1 cellular context compared by ENCODE assay signal in the genomic region with DNA sequence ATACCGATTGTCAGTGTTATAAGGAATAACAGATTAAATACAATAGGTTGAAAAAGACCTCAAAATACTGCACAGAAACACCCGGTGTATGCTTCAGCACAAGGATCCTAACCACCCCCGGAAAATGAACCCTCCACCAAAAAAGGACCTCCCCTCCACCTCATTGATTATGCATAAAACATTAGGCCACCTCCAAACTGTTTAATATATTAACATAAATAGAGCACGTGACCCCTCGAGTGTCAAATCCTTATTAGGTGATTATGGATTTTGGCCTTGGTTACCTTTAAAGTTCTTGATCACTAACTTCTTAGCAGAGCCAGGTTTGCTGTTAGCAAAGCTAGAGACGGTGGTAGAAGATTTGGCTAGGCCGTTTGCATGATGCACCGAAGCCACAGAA.
TF ChIP-seq lines count a peak whose summit lies in the region.

No MANE protein-coding gene starts in this region.

TF ChIP-seq in GM12878, 131 proteins besides CTCF, POLR2A, EP300 and RAD21 (continued from another document):
- TF ChIP-seq, protein P1, sequence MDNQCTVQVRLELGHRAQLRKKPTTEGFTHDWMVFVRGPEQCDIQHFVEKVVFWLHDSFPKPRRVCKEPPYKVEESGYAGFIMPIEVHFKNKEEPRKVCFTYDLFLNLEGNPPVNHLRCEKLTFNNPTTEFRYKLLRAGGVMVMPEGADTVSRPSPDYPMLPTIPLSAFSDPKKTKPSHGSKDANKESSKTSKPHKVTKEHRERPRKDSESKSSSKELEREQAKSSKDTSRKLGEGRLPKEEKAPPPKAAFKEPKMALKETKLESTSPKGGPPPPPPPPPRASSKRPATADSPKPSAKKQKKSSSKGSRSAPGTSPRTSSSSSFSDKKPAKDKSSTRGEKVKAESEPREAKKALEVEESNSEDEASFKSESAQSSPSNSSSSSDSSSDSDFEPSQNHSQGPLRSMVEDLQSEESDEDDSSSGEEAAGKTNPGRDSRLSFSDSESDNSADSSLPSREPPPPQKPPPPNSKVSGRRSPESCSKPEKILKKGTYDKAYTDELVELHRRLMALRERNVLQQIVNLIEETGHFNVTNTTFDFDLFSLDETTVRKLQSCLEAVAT (IDR thresholded peaks at IDR 0.05) = no peak
- no peak for TF ChIP-seq ZNF207 (IDR thresholded peaks at IDR 0.05; ENCODE audit: borderline replicate concordance)
- no peak for TF ChIP-seq EZH2 (IDR thresholded peaks at IDR 0.05; ENCODE audit: borderline replicate concordance, control insufficient read depth, low read depth, low read length)
- peak in 1 of 2 experiments; percentile 59; a peak in 1 of 4 replicates for TF ChIP-seq BHLHE40 (IDR thresholded peaks at IDR 0.05; ENCODE audit: borderline replicate concordance in 1 of 2, low read depth in 2 of 2, low read length in 1 of 2)
- peak; percentile 33; the same call in 1 of the 3 replicates for TF ChIP-seq POU2F2 (IDR thresholded peaks at IDR 0.05; ENCODE audit: borderline replicate concordance, low read depth, low read length)
- no peak for TF ChIP-seq NR2F1 (conservative IDR thresholded peaks at IDR 0.05)
- no peak for TF ChIP-seq BCL11A (IDR thresholded peaks at IDR 0.05; ENCODE audit: low read depth, low read length)
- TF ChIP-seq RAD51 (IDR thresholded peaks at IDR 0.05) = peak; percentile 92
- TF ChIP-seq SMAD5 (IDR thresholded peaks at IDR 0.05; ENCODE audit: low read depth) = no peak
- TF ChIP-seq ZNF274 (IDR thresholded peaks at IDR 0.05; ENCODE audit: insufficient read depth, insufficient read length) = no peak
- TF ChIP-seq STAT1 (conservative IDR thresholded peaks at IDR 0.05) = no peak
- TF ChIP-seq ASH2L (IDR thresholded peaks at IDR 0.05; ENCODE audit: borderline replicate concordance, low read depth) = no peak
- TF ChIP-seq, protein P2, sequence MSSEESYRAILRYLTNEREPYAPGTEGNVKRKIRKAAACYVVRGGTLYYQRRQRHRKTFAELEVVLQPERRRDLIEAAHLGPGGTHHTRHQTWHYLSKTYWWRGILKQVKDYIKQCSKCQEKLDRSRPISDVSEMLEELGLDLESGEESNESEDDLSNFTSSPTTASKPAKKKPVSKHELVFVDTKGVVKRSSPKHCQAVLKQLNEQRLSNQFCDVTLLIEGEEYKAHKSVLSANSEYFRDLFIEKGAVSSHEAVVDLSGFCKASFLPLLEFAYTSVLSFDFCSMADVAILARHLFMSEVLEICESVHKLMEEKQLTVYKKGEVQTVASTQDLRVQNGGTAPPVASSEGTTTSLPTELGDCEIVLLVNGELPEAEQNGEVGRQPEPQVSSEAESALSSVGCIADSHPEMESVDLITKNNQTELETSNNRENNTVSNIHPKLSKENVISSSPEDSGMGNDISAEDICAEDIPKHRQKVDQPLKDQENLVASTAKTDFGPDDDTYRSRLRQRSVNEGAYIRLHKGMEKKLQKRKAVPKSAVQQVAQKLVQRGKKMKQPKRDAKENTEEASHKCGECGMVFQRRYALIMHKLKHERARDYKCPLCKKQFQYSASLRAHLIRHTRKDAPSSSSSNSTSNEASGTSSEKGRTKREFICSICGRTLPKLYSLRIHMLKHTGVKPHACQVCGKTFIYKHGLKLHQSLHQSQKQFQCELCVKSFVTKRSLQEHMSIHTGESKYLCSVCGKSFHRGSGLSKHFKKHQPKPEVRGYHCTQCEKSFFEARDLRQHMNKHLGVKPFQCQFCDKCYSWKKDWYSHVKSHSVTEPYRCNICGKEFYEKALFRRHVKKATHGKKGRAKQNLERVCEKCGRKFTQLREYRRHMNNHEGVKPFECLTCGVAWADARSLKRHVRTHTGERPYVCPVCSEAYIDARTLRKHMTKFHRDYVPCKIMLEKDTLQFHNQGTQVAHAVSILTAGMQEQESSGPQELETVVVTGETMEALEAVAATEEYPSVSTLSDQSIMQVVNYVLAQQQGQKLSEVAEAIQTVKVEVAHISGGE (CRISPR knock-in tag; IDR thresholded peaks at IDR 0.05) = no peak
- TF ChIP-seq LARP7 (IDR thresholded peaks at IDR 0.05) = no peak
- TF ChIP-seq KLF5 (IDR thresholded peaks at IDR 0.05; ENCODE audit: partially characterized antibody) = no peak
- TF ChIP-seq EED (IDR thresholded peaks at IDR 0.05; ENCODE audit: low read depth) = no peak
- TF ChIP-seq PML (IDR thresholded peaks at IDR 0.05; ENCODE audit: low read length) = no peak
